7 cellular contexts compared by ENCODE assay signal in the genomic region with DNA sequence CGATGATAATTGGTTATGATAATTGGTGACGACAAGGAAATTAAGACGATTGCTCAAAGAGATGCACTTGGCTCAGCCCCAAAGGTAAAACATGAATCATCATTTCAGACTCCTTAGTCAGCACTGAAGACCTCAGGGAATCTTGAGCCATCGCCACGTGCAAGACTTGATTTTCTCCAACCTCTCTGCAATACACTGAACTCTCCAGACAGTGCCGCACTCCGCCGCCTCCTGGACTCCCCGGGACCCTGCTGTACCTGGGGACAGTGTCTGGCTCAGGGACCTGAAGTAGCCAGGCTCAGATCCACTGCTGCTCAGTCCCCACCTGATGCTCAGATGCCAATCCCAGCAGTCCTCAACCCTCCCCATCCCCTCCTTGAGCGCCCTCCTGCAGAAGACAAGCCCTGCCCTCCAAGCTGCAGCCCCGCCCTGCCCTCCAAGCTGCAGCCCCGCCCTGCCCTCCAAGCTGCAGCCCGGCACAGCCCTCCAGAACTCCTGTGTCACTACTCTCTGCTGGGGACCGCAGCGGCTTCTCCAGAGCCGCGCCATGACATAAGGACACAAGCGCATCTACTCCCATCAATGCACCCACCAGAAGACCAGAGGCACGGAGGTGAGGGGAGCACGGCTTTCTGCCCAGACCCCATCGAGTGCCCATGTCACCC. TPM values are rescaled to one million over a fixed set of nuclear protein-coding genes. Genes with fewer than 3 reads are reported as not detected.
DNase-seq lines count a peak whose midpoint lies in the region; ATAC-seq and TF ChIP-seq lines count a peak whose summit lies in the region.

No MANE protein-coding gene starts in this region.

- H3K27ac ChIP-seq in GM23338 (ENCODE audit: low read depth) (no peak overlapping the region; the same call in 1 of the 2 replicates), ectodermal cell (ENCODE audit: insufficient read depth, low read depth, low read length, poor library complexity, severe bottlenecking) (peak overlapping the region; percentile 79), substantia nigra (ENCODE audit: low read depth, low read length, poor library complexity, severe bottlenecking) (peak overlapping the region; percentile 87)

- peak overlapping the region; percentile 85 for H3K4me2 ChIP-seq in GM23338

- no peaks in the 10 kb centered on the region for H3K9me3 ChIP-seq in ectodermal cell (ENCODE audit: control insufficient read depth, low read length)

- H3K4me3 Mint-ChIP-seq in GM23338 (peak overlapping the region; percentile 96), memory B cell (peak overlapping the region; percentile 81)

- peaks cover 53% of the 10 kb centered on the region for H3K4me1 Mint-ChIP-seq in GM23338
- H3K4me1 Mint-ChIP-seq in memory B cell = peaks cover 39% of the 10 kb centered on the region

- ATAC-seq in GM23338 = peak; percentile 63
- ATAC-seq in memory B cell (ENCODE audit: low read depth) = peak; percentile 26

- TF ChIP-seq CTCF in GM12865 (IDR thresholded peaks at IDR 0.05; ENCODE audit: insufficient read depth, low read depth, low read length, missing control alignments) = no peak
- peak in 1 of 2 experiments; percentile 19; a peak in 1 of 4 replicates for TF ChIP-seq CTCF in GM23338 (conservative IDR thresholded peaks at IDR 0.05; ENCODE audit: low read depth in 2 of 2)

- H3K36me3 ChIP-seq in GM23338 (ENCODE audit: insufficient read depth) (no peaks in the 10 kb centered on the region), ectodermal cell (ENCODE audit: control insufficient read depth, insufficient read depth, low read length) (no peaks in the 10 kb centered on the region)

- H3K9me3 Mint-ChIP-seq in GM23338 = no peaks in the 10 kb centered on the region
- no peaks in the 10 kb centered on the region for H3K9me3 Mint-ChIP-seq in memory B cell

- WGBS in ectodermal cell, 2 experiments = 21 to 22% methylated on average over 20 of the region's 21 CpGs

- H3K9me2 ChIP-seq in GM23338 (ENCODE audit: insufficient read depth) = no peaks in the 10 kb centered on the region

- 0 out of 2 replicates have a peak, but pooled peaks cover 4% of the 10 kb centered on the region for H3F3A ChIP-seq in GM23338 (replicated peaks; ENCODE audit: low read depth)

- peak overlapping the region; percentile 96 for H3K27ac Mint-ChIP-seq in GM23338
- peak overlapping the region; percentile 99 for H3K27ac Mint-ChIP-seq in memory B cell

- peaks cover 38% of the 10 kb centered on the region for H3K79me2 ChIP-seq in GM23338 (replicated peaks; ENCODE audit: insufficient read depth)

- H4K20me1 ChIP-seq in GM23338 (replicated peaks; ENCODE audit: insufficient read depth) = peaks cover 9% of the 10 kb centered on the region

- peak overlapping the region; percentile 55 for H3K4me3 ChIP-seq in GM12865 (ENCODE audit: low read depth, low read length)
- peak overlapping the region; percentile 77 for H3K4me3 ChIP-seq in GM23338
- H3K4me3 ChIP-seq in Jurkat, Clone E6-1 (ENCODE audit: low read length) = peak overlapping the region; percentile 86
- H3K4me3 ChIP-seq in ectodermal cell (ENCODE audit: insufficient read depth, low read depth, low read length) = peak overlapping the region; percentile 71

- H3K27me3 ChIP-seq in GM23338 (ENCODE audit: insufficient read depth) (no peaks in the 10 kb centered on the region), ectodermal cell (ENCODE audit: control insufficient read depth, insufficient read depth, low read length, poor library complexity, severe bottlenecking) (no peaks in the 10 kb centered on the region)

- H3K4me1 ChIP-seq in GM23338 (ENCODE audit: insufficient read depth) (peaks cover 15% of the 10 kb centered on the region), ectodermal cell (ENCODE audit: control insufficient read depth, insufficient read depth, low read length) (peaks cover 9% of the 10 kb centered on the region)

- H3K36me3 Mint-ChIP-seq in GM23338 (ENCODE audit: low read depth) (peaks cover 15% of the 10 kb centered on the region), memory B cell (peaks cover 8% of the 10 kb centered on the region)

- H3K27me3 Mint-ChIP-seq in GM23338 (ENCODE audit: insufficient read depth, low read depth, poor library complexity) (peaks cover 9% of the 10 kb centered on the region), memory B cell (no peaks in the 10 kb centered on the region)

- DNase-seq in GM12865 (ENCODE audit: low read depth) (peak; percentile 57), GM23338 (ENCODE audit: low spot score) (peak; percentile 79), T-helper 1 cell (peak in 3 of 5 donors; percentile 30 to 51 (median 31)), memory B cell (ENCODE audit: low spot score in 2 of 2) (peak in 1 of 2 donors; percentile 34), substantia nigra (lab: John Stamatoyannopoulos, UW) (peak in 12 of 49 donors; percentile 26 to 63 (median 56))
- DNase-seq in Jurkat, Clone E6-1 (ENCODE audit: low read depth, low spot score) = no peak

- H2AFZ ChIP-seq in GM23338 = no peak overlapping the region

TF ChIP-seq in GM23338, 12 proteins besides CTCF, POLR2A, EP300 and RAD21:
- TF ChIP-seq CREB1 (CRISPR knock-in tag; IDR thresholded peaks at IDR 0.05; ENCODE audit: low read depth) (no peak), ZNF114 (CRISPR knock-in tag; IDR thresholded peaks at IDR 0.05) (no peak), NANOG (IDR thresholded peaks at IDR 0.05; ENCODE audit: borderline replicate concordance) (no peak), EZH2phosphoT487 (IDR thresholded peaks at IDR 0.05; ENCODE audit: unreplicated experiment) (no peak), EZH2 (IDR thresholded peaks at IDR 0.05; ENCODE audit: low read depth, unreplicated experiment) (no peak), STAT1 (IDR thresholded peaks at IDR 0.05; ENCODE audit: unreplicated experiment) (no peak)
- TF ChIP-seq, protein P1, sequence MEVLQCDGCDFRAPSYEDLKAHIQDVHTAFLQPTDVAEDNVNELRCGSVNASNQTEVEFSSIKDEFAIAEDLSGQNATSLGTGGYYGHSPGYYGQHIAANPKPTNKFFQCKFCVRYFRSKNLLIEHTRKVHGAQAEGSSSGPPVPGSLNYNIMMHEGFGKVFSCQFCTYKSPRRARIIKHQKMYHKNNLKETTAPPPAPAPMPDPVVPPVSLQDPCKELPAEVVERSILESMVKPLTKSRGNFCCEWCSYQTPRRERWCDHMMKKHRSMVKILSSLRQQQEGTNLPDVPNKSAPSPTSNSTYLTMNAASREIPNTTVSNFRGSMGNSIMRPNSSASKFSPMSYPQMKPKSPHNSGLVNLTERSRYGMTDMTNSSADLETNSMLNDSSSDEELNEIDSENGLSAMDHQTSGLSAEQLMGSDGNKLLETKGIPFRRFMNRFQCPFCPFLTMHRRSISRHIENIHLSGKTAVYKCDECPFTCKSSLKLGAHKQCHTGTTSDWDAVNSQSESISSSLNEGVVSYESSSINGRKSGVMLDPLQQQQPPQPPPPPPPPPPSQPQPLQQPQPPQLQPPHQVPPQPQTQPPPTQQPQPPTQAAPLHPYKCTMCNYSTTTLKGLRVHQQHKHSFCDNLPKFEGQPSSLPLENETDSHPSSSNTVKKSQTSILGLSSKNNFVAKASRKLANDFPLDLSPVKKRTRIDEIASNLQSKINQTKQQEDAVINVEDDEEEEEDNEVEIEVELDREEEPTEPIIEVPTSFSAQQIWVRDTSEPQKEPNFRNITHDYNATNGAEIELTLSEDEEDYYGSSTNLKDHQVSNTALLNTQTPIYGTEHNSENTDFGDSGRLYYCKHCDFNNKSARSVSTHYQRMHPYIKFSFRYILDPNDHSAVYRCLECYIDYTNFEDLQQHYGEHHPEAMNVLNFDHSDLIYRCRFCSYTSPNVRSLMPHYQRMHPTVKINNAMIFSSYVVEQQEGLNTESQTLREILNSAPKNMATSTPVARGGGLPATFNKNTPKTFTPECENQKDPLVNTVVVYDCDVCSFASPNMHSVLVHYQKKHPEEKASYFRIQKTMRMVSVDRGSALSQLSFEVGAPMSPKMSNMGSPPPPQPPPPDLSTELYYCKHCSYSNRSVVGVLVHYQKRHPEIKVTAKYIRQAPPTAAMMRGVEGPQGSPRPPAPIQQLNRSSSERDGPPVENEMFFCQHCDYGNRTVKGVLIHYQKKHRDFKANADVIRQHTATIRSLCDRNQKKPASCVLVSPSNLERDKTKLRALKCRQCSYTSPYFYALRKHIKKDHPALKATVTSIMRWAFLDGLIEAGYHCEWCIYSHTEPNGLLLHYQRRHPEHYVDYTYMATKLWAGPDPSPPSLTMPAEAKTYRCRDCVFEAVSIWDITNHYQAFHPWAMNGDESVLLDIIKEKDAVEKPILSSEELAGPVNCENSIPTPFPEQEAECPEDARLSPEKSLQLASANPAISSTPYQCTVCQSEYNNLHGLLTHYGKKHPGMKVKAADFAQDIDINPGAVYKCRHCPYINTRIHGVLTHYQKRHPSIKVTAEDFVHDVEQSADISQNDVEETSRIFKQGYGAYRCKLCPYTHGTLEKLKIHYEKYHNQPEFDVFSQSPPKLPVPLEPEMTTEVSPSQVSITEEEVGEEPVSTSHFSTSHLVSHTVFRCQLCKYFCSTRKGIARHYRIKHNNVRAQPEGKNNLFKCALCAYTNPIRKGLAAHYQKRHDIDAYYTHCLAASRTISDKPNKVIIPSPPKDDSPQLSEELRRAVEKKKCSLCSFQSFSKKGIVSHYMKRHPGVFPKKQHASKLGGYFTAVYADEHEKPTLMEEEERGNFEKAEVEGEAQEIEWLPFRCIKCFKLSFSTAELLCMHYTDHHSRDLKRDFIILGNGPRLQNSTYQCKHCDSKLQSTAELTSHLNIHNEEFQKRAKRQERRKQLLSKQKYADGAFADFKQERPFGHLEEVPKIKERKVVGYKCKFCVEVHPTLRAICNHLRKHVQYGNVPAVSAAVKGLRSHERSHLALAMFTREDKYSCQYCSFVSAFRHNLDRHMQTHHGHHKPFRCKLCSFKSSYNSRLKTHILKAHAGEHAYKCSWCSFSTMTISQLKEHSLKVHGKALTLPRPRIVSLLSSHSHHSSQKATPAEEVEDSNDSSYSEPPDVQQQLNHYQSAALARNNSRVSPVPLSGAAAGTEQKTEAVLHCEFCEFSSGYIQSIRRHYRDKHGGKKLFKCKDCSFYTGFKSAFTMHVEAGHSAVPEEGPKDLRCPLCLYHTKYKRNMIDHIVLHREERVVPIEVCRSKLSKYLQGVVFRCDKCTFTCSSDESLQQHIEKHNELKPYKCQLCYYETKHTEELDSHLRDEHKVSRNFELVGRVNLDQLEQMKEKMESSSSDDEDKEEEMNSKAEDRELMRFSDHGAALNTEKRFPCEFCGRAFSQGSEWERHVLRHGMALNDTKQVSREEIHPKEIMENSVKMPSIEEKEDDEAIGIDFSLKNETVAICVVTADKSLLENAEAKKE (CRISPR knock-in tag; IDR thresholded peaks at IDR 0.05) = no peak

RNA-seq across cellular contexts. Expression of gene TMEM18, which starts 1.1 kb away (rescaled TPM):
- 15.0 and 18.4 TPM in 2 replicates for total RNA-seq in GM23338 (2014; rRNA removed; shearing (Covaris generic))
- polyA plus RNA-seq in GM23338 (2016; fragmentation: Nextera tagmentation; extraction: Ambion mirVana) = 39.5 and 41.9 TPM in 2 replicates
- polyA plus RNA-seq in Jurkat, Clone E6-1 (2012; ENCODE audit: insufficient read depth, insufficient read length) = 110 TPM
- 25.5 TPM for polyA plus RNA-seq in ectodermal cell (2013, experiment 1 of 4)
- 32.4 TPM for polyA plus RNA-seq in ectodermal cell (2013, experiment 2 of 4)
- 27.5 TPM for polyA plus RNA-seq in ectodermal cell (2013, experiment 3 of 4)
- 29.6 TPM for polyA plus RNA-seq in ectodermal cell (2013, experiment 4 of 4)
